In genomic region chr12:526089-526488, GRCh38 we compare ENCODE assay signal across 15 cellular contexts.
A peak's percentile ranks its signal among the peaks of the same experiment; 100 is the strongest.
DNase-seq lines count a peak whose midpoint lies in the region; ATAC-seq, FAIRE-seq and TF ChIP-seq lines count a peak whose summit lies in the region.
"Had no signal": no experiment of that assay in that cellular context is flagged by ENCODE, and none has a peak within 500 bp of the region (broad histone marks: within the 10 kb centered on the region; RNA-seq: fewer than 3 reads in every experiment).

No MANE protein-coding gene starts in this region.

- 88% methylated on average over 6 of the region's 6 CpGs; no CpG with 5 or more reads in 1 of the 2 experiments for WGBS in H1 (ENCODE audit: extremely low coverage in 1 of 2, insufficient coverage in 1 of 2, insufficient read length in 1 of 2, insufficient replicate concordance in 2 of 2, low coverage in 1 of 2, low lambda C conversion rate in 2 of 2, missing lambda C conversion rate in 1 of 2), 2 experiments

- no peak overlapping the region for H3K27ac ChIP-seq in HEK293 (ENCODE audit: extremely low read depth, low read depth, low read length)
- no peak overlapping the region for H3K27ac ChIP-seq in H1 (ENCODE audit: low read depth, low read length)
- H3K27ac ChIP-seq: Peyer's patch had no signal

- peaks cover 3% of the 10 kb centered on the region for H3K79me1 ChIP-seq in H1 (ENCODE audit: low read depth, low read length)

- H3K4me3 Mint-ChIP-seq in activated T-cell treated with anti-CD3 and anti-CD28 coated beads, Interleukin-2, amount 50 U/mL, for 4 hours: no peak overlapping the region
- H3K4me3 Mint-ChIP-seq: CD4-positive, alpha-beta memory T cell had no signal

- FAIRE-seq in H1 (lab: Jason Lieb, UNC): no peak
- FAIRE-seq: H54 had no signal

- H2BK5ac ChIP-seq in H1 (ENCODE audit: low read depth, low read length): no peak overlapping the region

- no peak overlapping the region for H3K56ac ChIP-seq in H1 (replicated peaks; ENCODE audit: insufficient read length, low read depth, low read length)

- H4K91ac ChIP-seq in H1 (replicated peaks; ENCODE audit: insufficient read length, low read length): no peak overlapping the region

- no peak overlapping the region for H3K4me2 ChIP-seq in H1 (ENCODE audit: insufficient read depth in 1 of 2, low read depth in 2 of 2, low read length in 2 of 2)

- H3K36me3 Mint-ChIP-seq in activated T-cell treated with anti-CD3 and anti-CD28 coated beads, Interleukin-2, amount 50 U/mL, for 4 hours (ENCODE audit: insufficient read depth): no peaks in the 10 kb centered on the region

- peaks cover 3% of the 10 kb centered on the region for H3K9me3 Mint-ChIP-seq in activated T-cell treated with anti-CD3 and anti-CD28 coated beads, Interleukin-2, amount 50 U/mL, for 4 hours

- no peak overlapping the region for H4K5ac ChIP-seq in H1 (ENCODE audit: insufficient read length, low read depth, low read length)

- no peak overlapping the region for H3K18ac ChIP-seq in H1 (ENCODE audit: extremely low read depth, low read length)

- no peaks in the 10 kb centered on the region for H3K9me3 ChIP-seq in HEK293 (ENCODE audit: control insufficient read depth, insufficient read depth, low read depth, low read length)
- peaks cover 10 to 11% of the 10 kb centered on the region in 2 experiments; a peak in 3 of 4 replicates for H3K9me3 ChIP-seq in H1 (ENCODE audit: insufficient read depth in 2 of 2, low read depth in 1 of 2, low read length in 1 of 2)
- H3K9me3 ChIP-seq: Peyer's patch had no signal

- no peaks in the 10 kb centered on the region for H3K79me2 ChIP-seq in H1 (ENCODE audit: control insufficient read depth in 1 of 2, insufficient read depth in 2 of 2, low read length in 2 of 2)

- H2BK15ac ChIP-seq in H1 (ENCODE audit: low read length): no peak overlapping the region

- H4K20me1 ChIP-seq in H1 (replicated peaks in 1 of 2; ENCODE audit: control insufficient read depth in 1 of 2, insufficient read depth in 2 of 2, low read length in 2 of 2): peaks cover 0 to 2% of the 10 kb centered on the region in 2 experiments

- POLR2A ChIA-PET in HEK293 (lab: Yijun Ruan, JAX): no interaction called here
- POLR2A ChIA-PET in H1 (lab: Charles Lee; ENCODE audit: partially characterized antibody): no interaction called here

- H3K4ac ChIP-seq in H1 (replicated peaks; ENCODE audit: insufficient read length, low read depth, low read length): no peak overlapping the region

- H3K4me1 ChIP-seq in HEK293 (ENCODE audit: control insufficient read depth, insufficient read depth, low read length): no peaks in the 10 kb centered on the region
- H3K4me1 ChIP-seq in H1 (replicated peaks in 1 of 4; ENCODE audit: control insufficient read depth in 3 of 4, insufficient read depth in 4 of 4, low read length in 3 of 4): 0 out of 7 replicates have a peak, but pooled peaks cover 0 to 3% (median 0%) of the 10 kb centered on the region in 4 experiments
- H3K4me1 ChIP-seq: Peyer's patch had no signal

- peak overlapping the region; percentile 68; the same call in 1 of the 2 replicates for H2BK12ac ChIP-seq in H1 (ENCODE audit: low read depth, low read length)

- no peak for ATAC-seq in HG02571 (IDR thresholded peaks at IDR 0.05; ENCODE audit: unreplicated experiment)
- no peak for ATAC-seq in activated T-cell treated with anti-CD3 and anti-CD28 coated beads, Interleukin-2, amount 50 U/mL, for 4 hours

- H3K4me3 ChIP-seq in HEK293 (ENCODE audit: low read depth, low read length) (no peak overlapping the region), H1 (ENCODE audit: extremely low read depth in 1 of 4, insufficient read depth in 2 of 4, low read depth in 3 of 4, low read length in 4 of 4) (no peak overlapping the region)
- H3K4me3 ChIP-seq: Peyer's patch had no signal

- H3K27me3 Mint-ChIP-seq in activated T-cell treated with anti-CD3 and anti-CD28 coated beads, Interleukin-2, amount 50 U/mL, for 4 hours (ENCODE audit: low read depth): no peaks in the 10 kb centered on the region

- DNase-seq in AML-193 (lab: John Stamatoyannopoulos, UW) (peak; percentile 31), NOMO-1 treated with DMSO at 0.1 percent for 48 hours (lab: John Stamatoyannopoulos, UW; ENCODE audit: unreplicated experiment) (peak; percentile 63), H1 (ENCODE audit: low read depth in 1 of 2, low spot score in 2 of 2) (no peak)
- DNase-seq in activated naive CD4-positive, alpha-beta T cell treated with anti-CD3 and anti-CD28 coated beads, Interleukin-2, amount 50 U/mL, for 16 hours: no peak
- no peak for DNase-seq in activated CD8-positive, alpha-beta memory T cell treated with anti-CD3 and anti-CD28 coated beads, Interleukin-2, amount 50 U/mL, for 48 hours
- DNase-seq in activated T-cell treated with anti-CD3 and anti-CD28 coated beads, Interleukin-2, amount 50 U/mL, for 4 hours: no peak
- DNase-seq: CD4-positive, alpha-beta memory T cell; DMS79 treated with DMSO at 0.1 percent for 48 hours; NCI-H2107; Peyer's patch; Right ventricle myocardium superior; SW 1271 had no signal

- no peaks in the 10 kb centered on the region for H3K4me1 Mint-ChIP-seq in activated T-cell treated with anti-CD3 and anti-CD28 coated beads, Interleukin-2, amount 50 U/mL, for 4 hours (ENCODE audit: low read depth)

- no peak for TF ChIP-seq POLR2A in H1 (IDR thresholded peaks at IDR 0.05; ENCODE audit: control extremely low read depth in 1 of 2, low read depth in 2 of 2, low read length in 2 of 2)

- no peaks in the 10 kb centered on the region for H3K27me3 ChIP-seq in H1 (replicated peaks in 1 of 4; ENCODE audit: control insufficient read depth in 3 of 4, extremely low read depth in 1 of 4, insufficient read depth in 3 of 4, low read length in 3 of 4)
- H3K27me3 ChIP-seq: Peyer's patch had no signal

- H2BK120ac ChIP-seq in H1 (replicated peaks; ENCODE audit: low read depth, low read length): no peak overlapping the region

- H3K9ac ChIP-seq in H1 (replicated peaks in 1 of 4; ENCODE audit: extremely low read depth in 1 of 4, low read depth in 3 of 4, low read length in 3 of 4): no peak overlapping the region

- H2AK5ac ChIP-seq in H1 (ENCODE audit: low read depth, low read length): no peak overlapping the region

- no peak overlapping the region for H4K8ac ChIP-seq in H1 (ENCODE audit: extremely low read depth, insufficient read depth, low read length)

- H3K23me2 ChIP-seq in H1 (ENCODE audit: low read depth, low read length): no peaks in the 10 kb centered on the region

- no peak overlapping the region for H3K23ac ChIP-seq in H1 (ENCODE audit: insufficient read length)

- TF ChIP-seq EP300 in H1 (IDR thresholded peaks at IDR 0.05; ENCODE audit: borderline replicate concordance in 1 of 2, low read depth in 2 of 2, low read length in 2 of 2): no peak

- TF ChIP-seq RAD21 in H1 (IDR thresholded peaks at IDR 0.05 in 1 of 2, conservative IDR thresholded peaks at IDR 0.05 in 1 of 2; ENCODE audit: low read depth in 2 of 2, low read length in 2 of 2): no peak

- H3K36me3 ChIP-seq in HEK293 (ENCODE audit: control insufficient read depth in 2 of 2, insufficient read depth in 1 of 2, low read length in 2 of 2) (no peaks in the 10 kb centered on the region), H1 (ENCODE audit: control insufficient read depth in 2 of 4, insufficient read depth in 4 of 4, low read length in 3 of 4) (no peaks in the 10 kb centered on the region)
- H3K36me3 ChIP-seq: Peyer's patch had no signal

- no peak overlapping the region for H2AFZ ChIP-seq in H1 (ENCODE audit: low read length)

- H2BK20ac ChIP-seq in H1 (ENCODE audit: low read length): no peak overlapping the region

- no peak for TF ChIP-seq CTCF in HEK293 (tag by site-specific recombination; IDR thresholded peaks at IDR 0.05)
- no peak for TF ChIP-seq CTCF in H1 (IDR thresholded peaks at IDR 0.05; ENCODE audit: control extremely low read depth in 1 of 3, insufficient read depth in 1 of 3, low read depth in 1 of 3, low read length in 3 of 3)

- CTCF ChIA-PET in HEK293 (lab: Yijun Ruan, JAX) (interaction anchor here (0.6 to 0.7 kb wide), 3 partner anchors 21 to 73 kb away, joined by 3 to 5 read pairs (median 3); no protein-coding TSS in a partner anchor), H1 (lab: Charles Lee; ENCODE audit: partially characterized antibody) (interaction anchor here (0.9 kb wide), 1 partner anchor 225 kb away, joined by 4 read pairs; no protein-coding TSS in a partner anchor)

- no peak overlapping the region for H3K14ac ChIP-seq in H1 (ENCODE audit: insufficient read length)

TF ChIP-seq in HEK293, 187 proteins besides CTCF, POLR2A, EP300 and RAD21 (continues in another document):
- TF ChIP-seq ZSCAN18 (tag by site-specific recombination; IDR thresholded peaks at IDR 0.05) (no peak), ZNF202 (tag by site-specific recombination; IDR thresholded peaks at IDR 0.05; ENCODE audit: borderline replicate concordance) (no peak)

TF ChIP-seq in H1, 55 proteins besides CTCF, POLR2A, EP300 and RAD21 (continues in another document):
- TF ChIP-seq SIRT6 (IDR thresholded peaks at IDR 0.05; ENCODE audit: low read length) (no peak), SIX5 (IDR thresholded peaks at IDR 0.05; ENCODE audit: low read depth, low read length) (no peak), CEBPB (IDR thresholded peaks at IDR 0.05; ENCODE audit: low read depth, low read length) (no peak), PHF8 (conservative IDR thresholded peaks at IDR 0.05; ENCODE audit: low read depth, low read length) (no peak), JUND (IDR thresholded peaks at IDR 0.05; ENCODE audit: low read length) (no peak), JUN (IDR thresholded peaks at IDR 0.05; ENCODE audit: low read depth, low read length) (no peak), SIN3A (conservative IDR thresholded peaks at IDR 0.05 in 1 of 2, IDR thresholded peaks at IDR 0.05 in 1 of 2; ENCODE audit: low read depth in 1 of 2, low read length in 2 of 2) (no peak), BACH1 (IDR thresholded peaks at IDR 0.05; ENCODE audit: low read length) (no peak), BRCA1 (IDR thresholded peaks at IDR 0.05; ENCODE audit: low read depth, low read length) (no peak), POLR2AphosphoS5 (IDR thresholded peaks at IDR 0.05; ENCODE audit: low read depth, low read length) (no peak), HDAC2 (IDR thresholded peaks at IDR 0.05; ENCODE audit: borderline replicate concordance in 1 of 2, low read depth in 2 of 2, low read length in 2 of 2) (no peak), TAF7 (optimal IDR thresholded peaks at IDR 0.05; ENCODE audit: borderline replicate concordance, low read depth, low read length) (no peak), SP2 (IDR thresholded peaks at IDR 0.05; ENCODE audit: low read length) (no peak), CHD2 (IDR thresholded peaks at IDR 0.05; ENCODE audit: low read length) (no peak), MAX (IDR thresholded peaks at IDR 0.05) (no peak), RXRA (IDR thresholded peaks at IDR 0.05; ENCODE audit: insufficient read depth, low read depth, low read length) (no peak), TCF12 (IDR thresholded peaks at IDR 0.05; ENCODE audit: low read depth, low read length) (no peak), TEAD4 (IDR thresholded peaks at IDR 0.05; ENCODE audit: low read depth, low read length) (no peak)

Comparison
In these comparisons a context has a peak if more than half of its experiments do, and no peak if none do; other contexts are left out.
1. DNase-seq: peak in AML-193 (2 of 2) and NOMO-1 treated with DMSO at 0.1 percent for 48 hours (single experiment); none in H1 (0 of 2), activated naive CD4-positive, alpha-beta T cell treated with anti-CD3 and anti-CD28 coated beads, Interleukin-2, amount 50 U/mL, for 16 hours (single experiment), activated CD8-positive, alpha-beta memory T cell treated with anti-CD3 and anti-CD28 coated beads, Interleukin-2, amount 50 U/mL, for 48 hours (single experiment) and activated T-cell treated with anti-CD3 and anti-CD28 coated beads, Interleukin-2, amount 50 U/mL, for 4 hours (single experiment).